ENCODE assay signal across 8 cellular contexts in genomic region chr16:55465077-55465896, GRCh38. TPM values are rescaled to one million over a fixed set of nuclear protein-coding genes. Genes with fewer than 3 reads are reported as not detected.
A peak's percentile ranks its signal among the peaks of the same experiment; 100 is the strongest.
DNase-seq lines count a peak whose midpoint lies in the region; ATAC-seq, FAIRE-seq and TF ChIP-seq lines count a peak whose summit lies in the region.

No MANE protein-coding gene starts in this region.

- H3K36me3 ChIP-seq in osteoblast (ENCODE audit: insufficient read depth, low read length) (no peaks in the 10 kb centered on the region), thyroid gland (no peaks in the 10 kb centered on the region)

- H3K79me2 ChIP-seq in osteoblast (ENCODE audit: insufficient read depth, low read length): no peaks in the 10 kb centered on the region

- peak; percentile 82 for FAIRE-seq in G401.6 (lab: Jason Lieb, UNC)

- ATAC-seq in GM21825 (IDR thresholded peaks at IDR 0.05; ENCODE audit: unreplicated experiment) (peak; percentile 87), foreskin keratinocyte (peak; percentile 89)

- DNase-seq in KG1 (lab: John Stamatoyannopoulos, UW) (peak; percentile 82), RPMI8226 (peak; percentile 91), foreskin keratinocyte (peak in 1 of 2 donors; percentile 46), osteoblast (ENCODE audit: insufficient read length, low spot score, missing footprints) (no peak), thyroid gland (peak; percentile 89)
- DNase-seq in activated T-helper 1 cell treated with anti-CD3 and anti-CD28 coated beads, Interleukin-2, amount 50 U/mL, for 16 hours (ENCODE audit: low read depth in 1 of 2, low spot score in 1 of 2): peak; percentile 69

- TF ChIP-seq POLR2A in thyroid gland (IDR thresholded peaks at IDR 0.05): no peak

- H3K4me2 ChIP-seq in osteoblast (ENCODE audit: insufficient read depth, low read length): peak overlapping the region; percentile 73

- H3K4me1 ChIP-seq in foreskin keratinocyte (peaks cover 2% of the 10 kb centered on the region), osteoblast (ENCODE audit: insufficient read depth, low read length) (peaks cover 11% of the 10 kb centered on the region), thyroid gland (peaks cover 0 to 2% of the 10 kb centered on the region in 2 donors)

- 33 to 37% methylated on average over 17 to 19 of the region's 19 CpGs for WGBS in thyroid gland, 2 donors

- peak overlapping the region; percentile 48 for H3K4me3 ChIP-seq in osteoblast (ENCODE audit: insufficient read depth, low read length)
- no peak overlapping the region for H3K4me3 ChIP-seq in thyroid gland (replicated peaks in 1 of 3)

- H3K9me3 ChIP-seq in osteoblast (ENCODE audit: low read depth, low read length) (no peaks in the 10 kb centered on the region), thyroid gland (no peaks in the 10 kb centered on the region)

- H4K20me1 ChIP-seq in osteoblast (ENCODE audit: insufficient read depth, low read length): no peaks in the 10 kb centered on the region

- H3K27ac ChIP-seq in foreskin keratinocyte: no peak overlapping the region
- H3K27ac ChIP-seq in osteoblast (ENCODE audit: low read depth, low read length): no peak overlapping the region
- H3K27ac ChIP-seq in thyroid gland: no peak overlapping the region

- H3K27me3 ChIP-seq in foreskin keratinocyte (no peaks in the 10 kb centered on the region), osteoblast (ENCODE audit: insufficient read depth, low read length) (no peaks in the 10 kb centered on the region), thyroid gland (no peaks in the 10 kb centered on the region)

- intact Hi-C loops in thyroid gland (cut with DNase I): loop anchor here (2.0 to 10.0 kb wide), 3 partner anchors 77 to 380 kb away; no protein-coding TSS in a partner anchor

- H2AFZ ChIP-seq in osteoblast (ENCODE audit: low read length): peak overlapping the region; percentile 79

- TF ChIP-seq CTCF in foreskin keratinocyte (conservative IDR thresholded peaks at IDR 0.05) (peak; percentile 100), osteoblast (IDR thresholded peaks at IDR 0.05; ENCODE audit: extremely low read depth, low read depth, low read length) (peak; percentile 100), thyroid gland (IDR thresholded peaks at IDR 0.05) (peak; percentile 95 to 100 (median 100))

RNA-seq across cellular contexts. Expression of gene MMP2, which starts 13.7 kb away (rescaled TPM):
- total RNA-seq in foreskin keratinocyte: 52.9 and 95.7 TPM in 2 replicates
- polyA plus RNA-seq in foreskin keratinocyte: 46.8 and 88.3 TPM in 2 replicates
- 2,094 and 2,259 TPM in 2 replicates for total RNA-seq in osteoblast
- total RNA-seq in thyroid gland: 100 to 1,000 TPM in 3 of 4 donors, 10 to 100 TPM in 1; 94.9 to 286 (median 216) TPM

RNA-seq across cellular contexts. Expression of gene LPCAT2, which starts 43.6 kb away (rescaled TPM):
- total RNA-seq in foreskin keratinocyte: 30.0 and 32.5 TPM in 2 replicates
- 11.8 and 15.1 TPM in 2 replicates for polyA plus RNA-seq in foreskin keratinocyte
- 19.4 and 23.5 TPM in 2 replicates for total RNA-seq in osteoblast
- 100 to 1,000 TPM; 115 to 274 (median 214) TPM for total RNA-seq in thyroid gland
